ENCODE assay signal across 9 cellular contexts in the genomic region with DNA sequence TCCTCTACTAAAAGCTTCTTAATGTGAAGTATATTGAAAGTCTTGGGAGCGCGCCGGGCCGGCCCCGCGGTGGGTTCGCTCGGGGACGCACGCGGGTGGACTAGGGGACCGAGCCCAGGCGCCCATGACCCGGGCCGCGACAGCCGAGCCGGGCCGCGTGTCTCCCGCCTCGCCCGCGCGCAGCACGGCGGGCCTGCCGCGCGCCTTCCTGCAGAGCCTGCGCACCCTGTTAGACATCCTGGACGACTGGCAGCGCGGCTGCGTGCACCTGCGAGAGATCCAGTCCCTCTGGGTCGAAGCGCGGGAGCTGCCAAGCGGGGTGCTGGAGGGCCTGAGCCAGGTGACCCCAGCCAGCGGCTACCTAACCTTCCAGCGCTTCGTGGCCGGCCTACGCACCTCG. TPM values are rescaled to one million over a fixed set of nuclear protein-coding genes. Genes with fewer than 3 reads are reported as not detected.
"Had no signal": no experiment of that assay in that cellular context is flagged by ENCODE, and none has a peak within 500 bp of the region (broad histone marks: within the 10 kb centered on the region; RNA-seq: fewer than 3 reads in every experiment).

No MANE protein-coding gene starts in this region.

- H3K4me1 ChIP-seq: HAP-1 had no signal

- H3K9ac ChIP-seq: GM23248 had no signal

- H2AFZ ChIP-seq: GM23248 had no signal

- H3K27ac ChIP-seq: GM23248, HL-60 had no signal

- H3K4me3 ChIP-seq: GM23248, HAP-1 had no signal

- H3K9me3 ChIP-seq: HAP-1 had no signal

- DNase-seq: GOT3, H7, HFFc6 had no signal

- ATAC-seq: HCT116, HepG2 had no signal

- H3K36me3 ChIP-seq: HAP-1 had no signal

RNA-seq across cellular contexts. Expression of gene ZNF735, which starts 25.4 kb away (rescaled TPM):
- polyA plus RNA-seq: GM23248, HepG2, IgD-negative memory B cell had no signal

RNA-seq across cellular contexts. Expression of gene ZNF679, which starts 46.7 kb away (rescaled TPM):
- polyA plus RNA-seq: GM23248, HepG2, IgD-negative memory B cell had no signal
